ENCODE assay signal across 25 cellular contexts in the genomic region with DNA sequence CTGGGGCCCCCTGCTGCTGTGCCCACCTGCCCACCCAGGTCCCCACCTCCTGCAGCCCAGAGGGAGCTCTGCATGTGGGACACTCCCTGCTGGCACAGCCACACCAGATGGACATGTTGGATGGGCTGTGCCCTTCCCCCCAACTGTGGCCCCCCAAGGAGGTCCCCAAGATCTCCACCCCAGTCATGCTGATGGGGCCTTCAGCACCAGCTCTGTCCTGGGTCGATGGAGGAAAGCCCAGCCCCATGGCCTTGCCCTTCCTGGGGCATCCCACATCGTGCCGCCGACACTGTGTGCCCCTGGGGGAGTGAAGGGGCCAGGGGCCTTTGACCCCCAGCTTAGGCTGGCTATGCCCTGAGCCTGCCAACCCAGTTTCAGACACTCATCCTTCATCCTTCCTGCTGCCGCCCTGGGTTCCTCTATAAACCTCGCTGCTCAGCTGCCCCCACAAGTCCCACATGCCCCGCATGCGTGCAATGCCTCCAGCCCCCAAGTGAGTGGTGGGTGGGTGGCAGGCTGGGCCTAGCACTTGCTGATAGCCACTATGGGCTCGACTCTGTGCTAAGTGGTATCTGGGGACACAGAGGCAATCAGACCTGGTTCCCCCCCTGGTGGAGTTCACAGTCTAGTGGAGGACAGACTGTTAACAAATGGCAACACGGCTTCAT. TPM values are rescaled to one million over a fixed set of nuclear protein-coding genes. Genes with fewer than 3 reads are reported as not detected.
DNase-seq lines count a peak whose midpoint lies in the region; TF ChIP-seq lines count a peak whose summit lies in the region.
"Had no signal": no experiment of that assay in that cellular context is flagged by ENCODE, and none has a peak within 500 bp of the region (broad histone marks: within the 10 kb centered on the region; RNA-seq: fewer than 3 reads in every experiment).

No MANE protein-coding gene starts in this region.

- in situ Hi-C loops in mammary epithelial cell (cut with MboI; ENCODE audit: low sequenced_read_pairs in 2 of 2), result loop anchor here in 1 of 2 donors (10.0 kb wide), 1 partner anchor 72 kb away; no protein-coding TSS in a partner anchor

- intact Hi-C loops in MCF 10A (cut with micrococcal nuclease) (no loop called here), mammary epithelial cell (cut with micrococcal nuclease) (no loop called here), dorsolateral prefrontal cortex (cut with DNase I) (loop anchor here in 1 of 2 donors (5.0 kb wide), 1 partner anchor 71 kb away; a partner anchor contains a TSS)

- H2AFZ ChIP-seq in mammary epithelial cell (ENCODE audit: low read depth, low read length), result no peak overlapping the region

- H3K4me3 Mint-ChIP-seq in MCF 10A (ENCODE audit: unreplicated experiment) (no peak overlapping the region), endothelial cell (ENCODE audit: unreplicated experiment) (peak overlapping the region; percentile 65), osteocyte (ENCODE audit: unreplicated experiment) (no peak overlapping the region)
- H3K4me3 Mint-ChIP-seq: activated CD4-positive, alpha-beta memory T cell treated with anti-CD3 and anti-CD28 coated beads, Interleukin-2, amount 10 ng/mL, durations not matched to agents 7 days and 5 days; activated naive CD8-positive, alpha-beta T cell; activated T-cell treated with anti-CD3 and anti-CD28 coated beads, Interleukin-2, amount 50 U/mL, for 4 hours had no signal

- 88% methylated on average over 8 of the region's 10 CpGs for WGBS in mammary epithelial cell (ENCODE audit: low coverage, missing lambda C conversion rate)

- DNase-seq in MCF 10A (ENCODE audit: unreplicated experiment), result no peak
- DNase-seq in mammary epithelial cell, result no peak
- no peak for DNase-seq in endothelial cell (ENCODE audit: low spot score)
- no peak for DNase-seq in NCI-H446 treated with DMSO at 0.1 percent for 48 hours (lab: John Stamatoyannopoulos, UW)
- DNase-seq in dorsolateral prefrontal cortex, result no peak
- no peak for DNase-seq in osteocyte (ENCODE audit: extremely low spot score, unreplicated experiment)
- DNase-seq: activated CD4-positive, alpha-beta memory T cell treated with anti-CD3 and anti-CD28 coated beads, Interleukin-2, amount 10 ng/mL, durations not matched to agents 7 days and 5 days; activated T-cell treated with anti-CD3 and anti-CD28 coated beads, Interleukin-2, amount 50 U/mL, for 4 hours; effector memory CD4-positive, alpha-beta T cell; esophagus squamous epithelium; Kasumi-1; mesenchymal stem cell; naive B cell; NCI-H1048; NCI-H2029 treated with DMSO at 0.1 percent for 48 hours; NCI-H446; Peyer's patch; stimulated activated CD4-positive, alpha-beta T cell treated with anti-CD3 and anti-CD28 coated beads, Interleukin-15, amount 100 ng/mL, for 24 hours; T-helper 9 cell; uterus had no signal

- dilution Hi-C loops in mammary epithelial cell (cut with HindIII; ENCODE audit: low sequenced_read_pairs), result no loop called here

- POLR2A ChIA-PET in MCF 10A (lab: Yijun Ruan, JAX), result interaction anchor here (0.6 to 1.1 kb wide), 2 partner anchors 8 to 10 kb away, joined by 3 read pairs; no protein-coding TSS in a partner anchor

- H3K27me3 ChIP-seq in mammary epithelial cell (ENCODE audit: insufficient read depth, low read length), result no peaks in the 10 kb centered on the region
- H3K27me3 ChIP-seq in dorsolateral prefrontal cortex, result no peaks in the 10 kb centered on the region
- H3K27me3 ChIP-seq: BLaER1, esophagus squamous epithelium, gastroesophageal sphincter, Peyer's patch, right lobe of liver, uterus had no signal

- peaks cover 16% of the 10 kb centered on the region for H3K79me2 ChIP-seq in mammary epithelial cell (ENCODE audit: insufficient read depth, low read length)

- H3K4me2 ChIP-seq in mammary epithelial cell (ENCODE audit: insufficient read depth, low read depth, low read length), result no peak overlapping the region
- H3K4me2 ChIP-seq: BLaER1 had no signal

- H3K36me3 ChIP-seq in mammary epithelial cell (ENCODE audit: insufficient read depth, low read length), result no peaks in the 10 kb centered on the region
- H3K36me3 ChIP-seq: right lobe of liver, uterus had no signal

- H4K20me1 ChIP-seq in mammary epithelial cell (ENCODE audit: insufficient read depth, low read length), result no peaks in the 10 kb centered on the region

- peaks cover 10% of the 10 kb centered on the region for H3K4me1 ChIP-seq in mammary epithelial cell (ENCODE audit: insufficient read depth, low read length)
- H3K4me1 ChIP-seq: uterus had no signal

- no peak for TF ChIP-seq CTCF in MCF 10A (IDR thresholded peaks at IDR 0.05; ENCODE audit: unreplicated experiment)
- TF ChIP-seq CTCF in mammary epithelial cell (conservative IDR thresholded peaks at IDR 0.05 in 1 of 2, IDR thresholded peaks at IDR 0.05 in 1 of 2; ENCODE audit: extremely low read depth in 1 of 2, insufficient read depth in 1 of 2, low read depth in 1 of 2, low read length in 2 of 2), result no peak
- TF ChIP-seq CTCF in endothelial cell (IDR thresholded peaks at IDR 0.05; ENCODE audit: unreplicated experiment), result no peak
- TF ChIP-seq CTCF in dorsolateral prefrontal cortex (IDR thresholded peaks at IDR 0.05 in 54 of 56, conservative IDR thresholded peaks at IDR 0.05 in 2 of 56; ENCODE audit: low read depth in 1 of 56, partially characterized antibody in 56 of 56), result no peak
- no peak for TF ChIP-seq CTCF in osteocyte (IDR thresholded peaks at IDR 0.05)

- no peaks in the 10 kb centered on the region for H3K9me3 Mint-ChIP-seq in MCF 10A (ENCODE audit: unreplicated experiment)
- no peaks in the 10 kb centered on the region for H3K9me3 Mint-ChIP-seq in endothelial cell (ENCODE audit: unreplicated experiment)
- no peaks in the 10 kb centered on the region for H3K9me3 Mint-ChIP-seq in osteocyte (ENCODE audit: unreplicated experiment)
- H3K9me3 Mint-ChIP-seq: activated CD4-positive, alpha-beta memory T cell treated with anti-CD3 and anti-CD28 coated beads, Interleukin-2, amount 10 ng/mL, durations not matched to agents 7 days and 5 days; activated T-cell treated with anti-CD3 and anti-CD28 coated beads, Interleukin-2, amount 50 U/mL, for 4 hours; naive B cell had no signal

- peaks cover 33% of the 10 kb centered on the region for H3K36me3 Mint-ChIP-seq in MCF 10A (ENCODE audit: insufficient read depth, unreplicated experiment)
- H3K36me3 Mint-ChIP-seq in endothelial cell (ENCODE audit: low read depth, unreplicated experiment), result peaks cover 8% of the 10 kb centered on the region
- peaks cover 4% of the 10 kb centered on the region for H3K36me3 Mint-ChIP-seq in osteocyte (ENCODE audit: unreplicated experiment)
- H3K36me3 Mint-ChIP-seq: activated naive CD8-positive, alpha-beta T cell; naive B cell had no signal

- no peak overlapping the region for H3K4me3 ChIP-seq in mammary epithelial cell (replicated peaks in 1 of 3; ENCODE audit: insufficient read depth in 1 of 3, low read depth in 2 of 3, low read length in 3 of 3)
- H3K4me3 ChIP-seq in dorsolateral prefrontal cortex, result no peak overlapping the region
- H3K4me3 ChIP-seq: BLaER1, esophagus squamous epithelium, gastroesophageal sphincter, Peyer's patch, right lobe of liver, uterus had no signal

- H3K4me1 Mint-ChIP-seq in MCF 10A (ENCODE audit: insufficient read depth, unreplicated experiment), result peaks cover 18% of the 10 kb centered on the region
- H3K4me1 Mint-ChIP-seq in endothelial cell (ENCODE audit: unreplicated experiment), result peaks cover 9% of the 10 kb centered on the region
- H3K4me1 Mint-ChIP-seq in osteocyte (ENCODE audit: unreplicated experiment), result peaks cover 21% of the 10 kb centered on the region

- H3K9me3 ChIP-seq in mammary epithelial cell (replicated peaks; ENCODE audit: insufficient read depth, low read length), result no peaks in the 10 kb centered on the region
- H3K9me3 ChIP-seq: BLaER1, esophagus squamous epithelium, gastroesophageal sphincter, Peyer's patch, right lobe of liver, uterus had no signal

- no peak overlapping the region for H3K27ac ChIP-seq in mammary epithelial cell (ENCODE audit: insufficient read depth, low read depth, low read length)
- peak overlapping the region in 2 of 59 donors; percentile 6 to 9 for H3K27ac ChIP-seq in dorsolateral prefrontal cortex
- H3K27ac ChIP-seq: BLaER1, esophagus squamous epithelium, gastroesophageal sphincter, Peyer's patch, right lobe of liver, uterus had no signal

- CTCF ChIA-PET in MCF 10A (lab: Yijun Ruan, JAX) (interaction anchor here (0.9 to 1.4 kb wide), 2 partner anchors 66 to 68 kb away, joined by 3 to 4 read pairs; no protein-coding TSS in a partner anchor), mammary epithelial cell (lab: Charles Lee; ENCODE audit: low non-redundant PET) (no interaction called here)

- H3K9ac ChIP-seq in mammary epithelial cell (ENCODE audit: insufficient read depth, low read length), result no peak overlapping the region
- H3K9ac ChIP-seq: BLaER1 had no signal

- H3K27me3 Mint-ChIP-seq in MCF 10A (ENCODE audit: insufficient read depth, unreplicated experiment) (no peaks in the 10 kb centered on the region), endothelial cell (ENCODE audit: unreplicated experiment) (peaks cover 12% of the 10 kb centered on the region), osteocyte (ENCODE audit: unreplicated experiment) (no peaks in the 10 kb centered on the region)
- H3K27me3 Mint-ChIP-seq: activated CD4-positive, alpha-beta memory T cell treated with anti-CD3 and anti-CD28 coated beads, Interleukin-2, amount 10 ng/mL, durations not matched to agents 7 days and 5 days; activated naive CD8-positive, alpha-beta T cell; naive B cell had no signal

- H3K27ac Mint-ChIP-seq in MCF 10A (ENCODE audit: low read depth, unreplicated experiment) (peak overlapping the region; percentile 29), endothelial cell (ENCODE audit: unreplicated experiment) (no peak overlapping the region), osteocyte (ENCODE audit: unreplicated experiment) (no peak overlapping the region)
- H3K27ac Mint-ChIP-seq: activated CD4-positive, alpha-beta memory T cell treated with anti-CD3 and anti-CD28 coated beads, Interleukin-2, amount 10 ng/mL, durations not matched to agents 7 days and 5 days; activated naive CD8-positive, alpha-beta T cell had no signal

- BruUV-seq in MCF 10A (replicated peaks; lab: Mats Ljungman, UMichigan) (no TSS peak), mammary epithelial cell (replicated peaks; lab: Mats Ljungman, UMichigan) (no TSS peak)

RNA-seq across cellular contexts. Expression of a gene that starts 3.9 kb away (rescaled TPM):
- total RNA-seq in MCF 10A (2022) (34.4 and 40.9 TPM in 2 replicates), mammary epithelial cell (10 to 100 TPM; 54.3 to 59.8 TPM), endothelial cell (ENCODE audit: unreplicated experiment) (41.3 TPM), dorsolateral prefrontal cortex (10 to 100 TPM; 12.1 to 40.9 (median 22.3) TPM), osteocyte (32.9 and 41.0 TPM in 2 replicates)
- polyA plus RNA-seq in mammary epithelial cell, result 59.1 TPM
- polyA minus RNA-seq in mammary epithelial cell, result 178 TPM

RNA-seq across cellular contexts. Expression of a gene that starts 9.6 kb away (rescaled TPM):
- 5.0 and 6.1 TPM in 2 replicates for total RNA-seq in MCF 10A (2022)
- total RNA-seq in mammary epithelial cell, result 1 to 10 TPM; 8.4 to 9.7 TPM
- polyA plus RNA-seq in mammary epithelial cell, result 4.6 TPM
- 6.7 TPM for polyA minus RNA-seq in mammary epithelial cell
- 2.0 TPM for total RNA-seq in endothelial cell (ENCODE audit: unreplicated experiment)
- 10 to 100 TPM; 33.1 to 92.5 (median 61.0) TPM for total RNA-seq in dorsolateral prefrontal cortex
- 11.9 and 13.6 TPM in 2 replicates for total RNA-seq in osteocyte

RNA-seq across cellular contexts. Expression of a gene that starts 34.1 kb away (rescaled TPM):
- total RNA-seq in MCF 10A (2022), result 31.7 and 33.9 TPM in 2 replicates
- 10 to 100 TPM; 20.3 to 44.2 TPM for total RNA-seq in mammary epithelial cell
- polyA plus RNA-seq in mammary epithelial cell, result 14.6 TPM
- 79.2 TPM for polyA minus RNA-seq in mammary epithelial cell
- total RNA-seq in endothelial cell (ENCODE audit: unreplicated experiment), result 35.8 TPM
- 100 to 1,000 TPM in 39 of 120 experiments, 10 to 100 TPM in 81; 53.4 to 137 (median 93.2) TPM for total RNA-seq in dorsolateral prefrontal cortex
- total RNA-seq in osteocyte, result 44.1 and 51.1 TPM in 2 replicates

RNA-seq across cellular contexts. Expression of a gene that starts 37.7 kb away (rescaled TPM):
- 65.5 and 69.1 TPM in 2 replicates for total RNA-seq in MCF 10A (2022)
- total RNA-seq in mammary epithelial cell, result 10 to 100 TPM; 19.8 to 47.6 TPM
- 44.2 TPM for polyA plus RNA-seq in mammary epithelial cell
- 31.1 TPM for polyA minus RNA-seq in mammary epithelial cell
- 73.0 TPM for total RNA-seq in endothelial cell (ENCODE audit: unreplicated experiment)
- 10 to 100 TPM; 10.0 to 26.4 (median 18.3) TPM for total RNA-seq in dorsolateral prefrontal cortex
- total RNA-seq in osteocyte, result 42.1 and 45.4 TPM in 2 replicates

RNA-seq across cellular contexts. Expression of a gene that starts 55.5 kb away (rescaled TPM):
- total RNA-seq in MCF 10A (2022) (not detected in 2 replicates), mammary epithelial cell (under 1 TPM in 1 of 2 donors, not detected in 1; under 0.01 TPM), endothelial cell (ENCODE audit: unreplicated experiment) (not detected), dorsolateral prefrontal cortex (100 to 1,000 TPM in 3 of 120 experiments, 10 to 100 TPM in 2, 1 to 10 TPM in 23, under 1 TPM in 49, not detected in 43; 0.13 to 188 (median 0.67) TPM), osteocyte (0.11 and 0.18 TPM in 2 replicates)
- not detected for polyA plus RNA-seq in mammary epithelial cell
- not detected for polyA minus RNA-seq in mammary epithelial cell
- total RNA-seq: A673; activated T-cell treated with anti-CD3 and anti-CD28 coated beads, Interleukin-2, amount 50 U/mL, for 4 hours; Peyer's patch; right lobe of liver had no signal
